17 cellular contexts compared by ENCODE assay signal in the genomic region with DNA sequence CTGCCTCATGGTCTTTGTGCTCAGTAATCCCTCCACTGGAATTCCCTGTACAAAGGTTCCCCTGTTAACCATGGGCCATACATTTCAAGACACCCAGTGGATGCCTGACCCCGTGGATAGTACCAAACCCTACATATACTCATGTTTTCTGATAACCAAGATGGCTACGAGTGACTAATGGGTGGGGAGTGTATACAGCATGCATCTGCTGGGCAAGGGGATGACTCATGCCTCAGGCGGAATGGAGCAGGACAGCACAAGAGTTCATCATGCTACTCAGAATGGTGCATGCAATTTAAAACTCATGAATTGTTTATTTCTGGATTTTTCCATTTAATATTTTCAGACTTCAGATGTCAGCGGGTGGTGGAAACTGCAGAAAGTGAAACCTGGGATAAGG. TPM values are rescaled to one million over a fixed set of nuclear protein-coding genes. Genes with fewer than 3 reads are reported as not detected.
DNase-seq lines count a peak whose midpoint lies in the region; ATAC-seq and TF ChIP-seq lines count a peak whose summit lies in the region.
"Had no signal": no experiment of that assay in that cellular context is flagged by ENCODE, and none has a peak within 500 bp of the region (broad histone marks: within the 10 kb centered on the region; RNA-seq: fewer than 3 reads in every experiment).

No MANE protein-coding gene starts in this region.

- H3K4me3 Mint-ChIP-seq in activated T-helper 2 cell treated with anti-CD3 and anti-CD28 coated beads, Interferon-gamma antibody, Interleukin-2, Interleukin-4, amounts not matched to agents 10 μg/mL and 5 μg/mL and 100 μg/mL, durations not matched to agents 14 hours and 24 hours and 36 hours (ENCODE audit: low read depth) = no peak overlapping the region
- H3K4me3 Mint-ChIP-seq: activated CD4-positive, alpha-beta T cell treated with anti-CD3 and anti-CD28 coated beads, Interleukin-2, amount 10 ng/mL, durations not matched to agents 24 days and 14 days; brain had no signal

- TF ChIP-seq CTCF in epithelial cell of esophagus (IDR thresholded peaks at IDR 0.05; ENCODE audit: insufficient read depth, low read depth, low read length, missing control alignments) (no peak), omental fat pad (IDR thresholded peaks at IDR 0.05) (no peak)

- no peaks in the 10 kb centered on the region for H3K36me3 Mint-ChIP-seq in activated T-helper 2 cell treated with anti-CD3 and anti-CD28 coated beads, Interferon-gamma antibody, Interleukin-2, Interleukin-4, amounts not matched to agents 10 μg/mL and 5 μg/mL and 100 μg/mL, durations not matched to agents 14 hours and 24 hours and 36 hours (ENCODE audit: low read depth)

- ATAC-seq in omental fat pad (ENCODE audit: low FRiP score) (peak; percentile 79), HG03025 (IDR thresholded peaks at IDR 0.05; ENCODE audit: low FRiP score, unreplicated experiment) (no peak)

- H3K27me3 Mint-ChIP-seq in activated T-helper 2 cell treated with anti-CD3 and anti-CD28 coated beads, Interferon-gamma antibody, Interleukin-2, Interleukin-4, amounts not matched to agents 10 μg/mL and 5 μg/mL and 100 μg/mL, durations not matched to agents 14 hours and 24 hours and 36 hours (ENCODE audit: low read depth) = peaks cover 26% of the 10 kb centered on the region

- no peak overlapping the region for H3K27ac Mint-ChIP-seq in activated T-helper 2 cell treated with anti-CD3 and anti-CD28 coated beads, Interferon-gamma antibody, Interleukin-2, Interleukin-4, amounts not matched to agents 10 μg/mL and 5 μg/mL and 100 μg/mL, durations not matched to agents 14 hours and 24 hours and 36 hours
- H3K27ac Mint-ChIP-seq: activated CD4-positive, alpha-beta T cell treated with anti-CD3 and anti-CD28 coated beads, Interleukin-2, amount 10 ng/mL, durations not matched to agents 24 days and 14 days; brain had no signal

- no peaks in the 10 kb centered on the region for H3K4me1 Mint-ChIP-seq in activated T-helper 2 cell treated with anti-CD3 and anti-CD28 coated beads, Interferon-gamma antibody, Interleukin-2, Interleukin-4, amounts not matched to agents 10 μg/mL and 5 μg/mL and 100 μg/mL, durations not matched to agents 14 hours and 24 hours and 36 hours (ENCODE audit: low read depth)
- H3K4me1 Mint-ChIP-seq: activated CD4-positive, alpha-beta T cell treated with anti-CD3 and anti-CD28 coated beads, Interleukin-2, amount 10 ng/mL, durations not matched to agents 24 days and 14 days; brain had no signal

- DNase-seq in SIG-M5 treated with dmso at 0.1 percent for 504 hours (lab: John Stamatoyannopoulos, UW; ENCODE audit: unreplicated experiment) (peak; percentile 15), SIG-M5 (lab: John Stamatoyannopoulos, UW) (no peak), OCI-M1 (lab: John Stamatoyannopoulos, UW) (peak; percentile 2), epithelial cell of esophagus (ENCODE audit: low read depth) (peak; percentile 96), omental fat pad (ENCODE audit: low spot score) (no peak), head of caudate nucleus (no peak)
- DNase-seq in activated T-helper 2 cell treated with anti-CD3 and anti-CD28 coated beads, Interferon-gamma antibody, Interleukin-2, Interleukin-4, amounts not matched to agents 10 μg/mL and 5 μg/mL and 100 μg/mL, durations not matched to agents 14 hours and 24 hours and 36 hours (ENCODE audit: low spot score) = no peak
- DNase-seq: 8988T; activated CD4-positive, alpha-beta T cell treated with anti-CD3 and anti-CD28 coated beads, Interleukin-2, amount 10 ng/mL, durations not matched to agents 24 days and 14 days; effector memory CD4-positive, alpha-beta T cell; NCI-H1048; NCI-H2171 treated with DMSO at 0.1 percent for 48 hours; upper lobe of left lung had no signal

- no peak overlapping the region for H3K4me3 ChIP-seq in epithelial cell of esophagus (ENCODE audit: low read length)
- H3K4me3 ChIP-seq: upper lobe of left lung had no signal

- H3K9me3 Mint-ChIP-seq in activated T-helper 2 cell treated with anti-CD3 and anti-CD28 coated beads, Interferon-gamma antibody, Interleukin-2, Interleukin-4, amounts not matched to agents 10 μg/mL and 5 μg/mL and 100 μg/mL, durations not matched to agents 14 hours and 24 hours and 36 hours = no peaks in the 10 kb centered on the region
- H3K9me3 Mint-ChIP-seq: activated CD4-positive, alpha-beta T cell treated with anti-CD3 and anti-CD28 coated beads, Interleukin-2, amount 10 ng/mL, durations not matched to agents 24 days and 14 days had no signal

- intact Hi-C loops in activated T-helper 2 cell treated with anti-CD3 and anti-CD28 coated beads, Interferon-gamma antibody, Interleukin-2, Interleukin-4, amounts not matched to agents 10 μg/mL and 5 μg/mL and 100 μg/mL, durations not matched to agents 14 hours and 24 hours and 36 hours (cut with micrococcal nuclease) = no loop called here
- intact Hi-C loops in head of caudate nucleus (cut with DNase I) = no loop called here

RNA-seq across cellular contexts. Expression of a gene that starts 13.3 kb away (rescaled TPM):
- 1 to 10 TPM in 2 of 4 donors, under 1 TPM in 2; 0.16 to 5.3 (median 1.6) TPM for total RNA-seq in omental fat pad
- 0.39 and 0.60 TPM in 2 replicates for total RNA-seq in activated T-helper 2 cell treated with anti-CD3 and anti-CD28 coated beads, Interferon-gamma antibody, Interleukin-2, Interleukin-4, amounts not matched to agents 10 μg/mL and 5 μg/mL and 100 μg/mL, durations not matched to agents 14 hours and 24 hours and 36 hours
- total RNA-seq: osteoblast; T-helper 1 cell treated with Interleukin-12 subunit alpha and Interleukin-12 subunit beta and Interleukin-4 antibody, amounts not matched to agents 30 ng/mL and 1 ng/mL, for 36 hours had no signal

RNA-seq across cellular contexts. Expression of a gene that starts 53.6 kb away (rescaled TPM):
- 10 to 100 TPM; 46.2 to 53.1 (median 47.9) TPM for total RNA-seq in omental fat pad
- total RNA-seq in activated T-helper 2 cell treated with anti-CD3 and anti-CD28 coated beads, Interferon-gamma antibody, Interleukin-2, Interleukin-4, amounts not matched to agents 10 μg/mL and 5 μg/mL and 100 μg/mL, durations not matched to agents 14 hours and 24 hours and 36 hours = 36.6 and 38.8 TPM in 2 replicates

Comparison
In these comparisons a context has a peak if more than half of its experiments do, and no peak if none do; other contexts are left out.
1. DNase-seq: peak in SIG-M5 treated with dmso at 0.1 percent for 504 hours (single experiment), OCI-M1 (single experiment) and epithelial cell of esophagus (single experiment); none in SIG-M5 (single experiment), omental fat pad (single experiment), activated T-helper 2 cell treated with anti-CD3 and anti-CD28 coated beads, Interferon-gamma antibody, Interleukin-2, Interleukin-4, amounts not matched to agents 10 μg/mL and 5 μg/mL and 100 μg/mL, durations not matched to agents 14 hours and 24 hours and 36 hours (single experiment) and head of caudate nucleus (0 of 42).